In genomic region chr14:99971087-99971928, GRCh38 we compare ENCODE assay signal across 8 cellular contexts.
DNase-seq lines count a peak whose midpoint lies in the region; ATAC-seq, FAIRE-seq and TF ChIP-seq lines count a peak whose summit lies in the region.

No MANE protein-coding gene starts in this region.

- H3K4me3 ChIP-seq in HepG2 (replicated peaks in 1 of 3; ENCODE audit: insufficient read depth in 1 of 3, low read depth in 2 of 3, low read length in 3 of 3) = peak overlapping the region; percentile 52 to 92 (median 90); a peak in 5 of 6 replicates

- H3K27ac Mint-ChIP-seq in dendritic cell treated with granulocyte-macrophage colony-stimulating factor and Interleukin-4, amounts not matched to agents 40 ng/mL and 50 ng/mL, for 4 days = no peak overlapping the region

- H3K36me3 Mint-ChIP-seq in dendritic cell treated with granulocyte-macrophage colony-stimulating factor and Interleukin-4, amounts not matched to agents 40 ng/mL and 50 ng/mL, for 4 days (ENCODE audit: low read depth) = no peaks in the 10 kb centered on the region

- TF ChIP-seq POLR2A in HepG2 (IDR thresholded peaks at IDR 0.05; ENCODE audit: insufficient read depth in 1 of 2, low read depth in 2 of 2, low read length in 2 of 2) = peak; percentile 73 to 74

- ATAC-seq in GM18499 (IDR thresholded peaks at IDR 0.05; ENCODE audit: insufficient read depth, unreplicated experiment) (peak; percentile 50), HG03103 (IDR thresholded peaks at IDR 0.05; ENCODE audit: low read depth, unreplicated experiment) (peak; percentile 70), HepG2 (peak; percentile 81), GM21786 (IDR thresholded peaks at IDR 0.05; ENCODE audit: unreplicated experiment) (no peak)

- peak overlapping the region; percentile 84 for H3K9ac ChIP-seq in HepG2 (ENCODE audit: insufficient read depth, low read depth, low read length)

- H3K9me3 Mint-ChIP-seq in dendritic cell treated with granulocyte-macrophage colony-stimulating factor and Interleukin-4, amounts not matched to agents 40 ng/mL and 50 ng/mL, for 4 days = no peaks in the 10 kb centered on the region

- BruUV-seq in HepG2 (replicated peaks; lab: Mats Ljungman, UMichigan) = no TSS peak

- H3K4me1 ChIP-seq in HepG2 (ENCODE audit: insufficient read depth, low read length) = peaks cover 46% of the 10 kb centered on the region

- H3K4me3 Mint-ChIP-seq in dendritic cell treated with granulocyte-macrophage colony-stimulating factor and Interleukin-4, amounts not matched to agents 40 ng/mL and 50 ng/mL, for 4 days = peak overlapping the region; percentile 73

- H2AFZ ChIP-seq in HepG2 (ENCODE audit: low read length) = no peak overlapping the region

- 16% methylated on average over 19 of the region's 115 CpGs for WGBS in HepG2 (ENCODE audit: low lambda C conversion rate)

- H3K27me3 Mint-ChIP-seq in dendritic cell treated with granulocyte-macrophage colony-stimulating factor and Interleukin-4, amounts not matched to agents 40 ng/mL and 50 ng/mL, for 4 days = peaks cover 48% of the 10 kb centered on the region

- TF ChIP-seq EP300 in HepG2 (IDR thresholded peaks at IDR 0.05; ENCODE audit: low read depth in 2 of 2, low read length in 2 of 2) (no peak), HepG2 (CRISPR knock-in tag; IDR thresholded peaks at IDR 0.05; ENCODE audit: borderline replicate concordance) (no peak)

- H3K9me3 ChIP-seq in HepG2 (ENCODE audit: low read length) = no peaks in the 10 kb centered on the region

- POLR2A ChIA-PET in HepG2 (lab: Yijun Ruan, JAX) = interaction anchor here (0.7 to 1.1 kb wide), 5 partner anchors 9 to 490 kb away, joined by 3 to 6 read pairs (median 3); partner anchors contain the start of genes CCNK and SETD3

- intact Hi-C loops in dendritic cell treated with granulocyte-macrophage colony-stimulating factor and Interleukin-4, amounts not matched to agents 40 ng/mL and 50 ng/mL, for 4 days (cut with micrococcal nuclease) = no loop called here
- intact Hi-C loops in HepG2 (cut with micrococcal nuclease; ENCODE audit: unreplicated experiment) = loop anchor here (5.0 kb wide), 1 partner anchor 714 kb away; no protein-coding TSS in a partner anchor

- H3K79me2 ChIP-seq in HepG2 (ENCODE audit: insufficient read depth, low read length) = peaks cover 27% of the 10 kb centered on the region

- DNase-seq in NCI-H446 treated with DMSO at 0.1 percent for 48 hours (lab: John Stamatoyannopoulos, UW) = peak; percentile 77
- peak; percentile 77 to 78 for DNase-seq in activated CD4-positive, alpha-beta T cell treated with anti-CD3 and anti-CD28 coated beads, Interleukin-2, amount 50 U/mL, for 24 hours (ENCODE audit: low read depth in 1 of 2, low spot score in 1 of 2)
- peak; percentile 78 for DNase-seq in HepG2 (ENCODE audit: low spot score)
- DNase-seq in stimulated activated CD4-positive, alpha-beta T cell treated with anti-CD3 and anti-CD28 coated beads, Interleukin-2, amount 100 ng/mL, for 4 hours (ENCODE audit: low read depth) = peak; percentile 76

- H3K4me2 ChIP-seq in HepG2 (ENCODE audit: low read depth, low read length) = peak overlapping the region; percentile 52

- CTCF ChIA-PET in HepG2 (lab: Yijun Ruan, JAX; ENCODE audit: low intra/inter-chr PET ratio, low total read pairs) = no interaction called here

- H3K27me3 ChIP-seq in HepG2 (ENCODE audit: control insufficient read depth in 1 of 2, insufficient read depth in 2 of 2, low read length in 2 of 2) = peaks cover 0 to 39% of the 10 kb centered on the region in 2 experiments; a peak in 4 of 5 replicates

- no peak for TF ChIP-seq CTCF in HepG2 (CRISPR knock-in tag; IDR thresholded peaks at IDR 0.05)

- H3K27ac ChIP-seq in HepG2 (ENCODE audit: extremely low read length, insufficient read depth, low read length) = peak overlapping the region; percentile 77

- TF ChIP-seq RAD21 in HepG2 (CRISPR knock-in tag; IDR thresholded peaks at IDR 0.05) = no peak

- H3K4me1 Mint-ChIP-seq in dendritic cell treated with granulocyte-macrophage colony-stimulating factor and Interleukin-4, amounts not matched to agents 40 ng/mL and 50 ng/mL, for 4 days (ENCODE audit: low read depth) = peaks cover 9% of the 10 kb centered on the region

- 0 out of 2 replicates have a peak, but pooled peaks cover 2% of the 10 kb centered on the region for H4K20me1 ChIP-seq in HepG2 (ENCODE audit: insufficient read depth, low read length)

- no peaks in the 10 kb centered on the region for H3K36me3 ChIP-seq in HepG2 (replicated peaks in 1 of 2; ENCODE audit: control insufficient read depth in 1 of 2, insufficient read depth in 2 of 2, low read length in 2 of 2)

- in situ Hi-C loops in HepG2 (cut with HindIII; ENCODE audit: extremely low pct_ligation_motif_present, low pct_unique_long_range_greater_than_20kb) = no loop called here

- no peak for FAIRE-seq in HepG2 (lab: Jason Lieb, UNC)

TF ChIP-seq in HepG2, 621 proteins besides CTCF, POLR2A, EP300 and RAD21 (continues in another document):
- TF ChIP-seq ZNF777 (CRISPR knock-in tag; IDR thresholded peaks at IDR 0.05) (peak; percentile 90), ZNF724P (CRISPR knock-in tag; IDR thresholded peaks at IDR 0.05; ENCODE audit: borderline replicate concordance) (peak; percentile 57; the same call in 1 of the 2 replicates), THRA (CRISPR knock-in tag; IDR thresholded peaks at IDR 0.05; ENCODE audit: borderline replicate concordance) (peak; percentile 81), ZNF639 (CRISPR knock-in tag; conservative IDR thresholded peaks at IDR 0.05) (0 out of 2 replicates have a peak, but pooled peaks have one; percentile 27), KDM3A (CRISPR knock-in tag; IDR thresholded peaks at IDR 0.05; ENCODE audit: low read depth) (peak; percentile 28; the same call in 1 of the 2 replicates), ZXDC (CRISPR knock-in tag; IDR thresholded peaks at IDR 0.05) (no peak), POLR2G (IDR thresholded peaks at IDR 0.05; ENCODE audit: low read depth, low read length) (peak; percentile 60), RORA (CRISPR knock-in tag; IDR thresholded peaks at IDR 0.05) (no peak), JUND (CRISPR knock-in tag; IDR thresholded peaks at IDR 0.05) (no peak), SKIL (CRISPR knock-in tag; IDR thresholded peaks at IDR 0.05; ENCODE audit: borderline replicate concordance) (0 out of 2 replicates have a peak, but pooled peaks have one; percentile 10), GZF1 (CRISPR knock-in tag; IDR thresholded peaks at IDR 0.05) (no peak), YEATS4 (CRISPR knock-in tag; IDR thresholded peaks at IDR 0.05; ENCODE audit: borderline replicate concordance) (peak; percentile 54; the same call in 1 of the 2 replicates)
